Comparison of ENCODE assay signal across 11 cellular contexts in the genomic region with DNA sequence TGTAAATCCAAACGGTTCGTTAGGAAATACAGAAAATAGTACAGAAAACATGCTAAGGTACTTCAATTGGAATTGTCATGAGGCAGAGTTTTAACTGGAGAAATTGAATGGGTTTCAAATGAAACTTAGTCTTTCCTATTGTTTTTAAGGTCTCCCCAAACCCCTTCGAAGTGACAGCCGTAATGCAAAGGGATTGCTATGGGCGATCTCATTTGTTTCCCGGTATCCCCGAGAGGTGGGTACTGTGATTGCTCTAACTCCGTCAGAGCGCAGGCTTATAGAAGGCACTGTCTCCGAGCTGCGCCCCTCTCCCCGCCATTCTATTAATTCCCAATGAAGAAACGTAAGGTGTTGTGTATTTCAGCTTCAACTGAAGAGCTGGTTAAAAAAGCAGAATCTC. TPM values are rescaled to one million over a fixed set of nuclear protein-coding genes. Genes with fewer than 3 reads are reported as not detected.
A peak's percentile ranks its signal among the peaks of the same experiment; 100 is the strongest.
DNase-seq lines count a peak whose midpoint lies in the region; ATAC-seq, FAIRE-seq and TF ChIP-seq lines count a peak whose summit lies in the region.
"Had no signal": no experiment of that assay in that cellular context is flagged by ENCODE, and none has a peak within 500 bp of the region (broad histone marks: within the 10 kb centered on the region; RNA-seq: fewer than 3 reads in every experiment).

No MANE protein-coding gene starts in this region.

- no peaks in the 10 kb centered on the region for H3K9me3 Mint-ChIP-seq in GM23338

- SMC1A ChIA-PET in GM12878 (lab: Charles Lee; ENCODE audit: uncharacterized antibody, unreplicated experiment) = interaction anchor here (1.5 kb wide), 1 partner anchor 35 kb away, joined by 5 read pairs; no protein-coding TSS in a partner anchor

- TF ChIP-seq POLR2A in GM12878 (IDR thresholded peaks at IDR 0.05; ENCODE audit: low read depth, low read length) = no peak

- peaks cover 45% of the 10 kb centered on the region for H3K27me3 Mint-ChIP-seq in GM23338 (ENCODE audit: insufficient read depth, low read depth, poor library complexity)

- ATAC-seq in GM23338 = no peak
- no peak for ATAC-seq in GM12878
- no peak for ATAC-seq in HG02759 (IDR thresholded peaks at IDR 0.05; ENCODE audit: unreplicated experiment)

- H3K4me1 ChIP-seq in GM23338 (ENCODE audit: insufficient read depth) (peaks cover 30% of the 10 kb centered on the region), GM12878 (ENCODE audit: control insufficient read depth, insufficient read depth, low read length) (no peaks in the 10 kb centered on the region), mononuclear cell (ENCODE audit: insufficient read depth, low read length) (peaks cover 37% of the 10 kb centered on the region), tibial artery (peaks cover 0 to 16% (median 13%) of the 10 kb centered on the region in 4 donors)

- H3K9me3 ChIP-seq in AG04450 (ENCODE audit: control insufficient read depth, insufficient read depth, low read length) = peaks cover 4% of the 10 kb centered on the region; the same call in 1 of the 2 replicates
- H3K9me3 ChIP-seq in GM12878 (replicated peaks; ENCODE audit: control insufficient read depth, insufficient read depth, low read length) = no peaks in the 10 kb centered on the region
- no peaks in the 10 kb centered on the region for H3K9me3 ChIP-seq in mononuclear cell (ENCODE audit: low read depth, low read length)
- H3K9me3 ChIP-seq in tibial artery = no peaks in the 10 kb centered on the region
- H3K9me3 ChIP-seq in MG63 = no peaks in the 10 kb centered on the region

- peak overlapping the region; percentile 63 for H3K4me3 ChIP-seq in AG04450 (ENCODE audit: low read depth, low read length)
- peak overlapping the region; percentile 82 for H3K4me3 ChIP-seq in GM23338
- H3K4me3 ChIP-seq in GM12878 = peak overlapping the region; percentile 54; the same call in 1 of the 2 replicates
- H3K4me3 ChIP-seq in mononuclear cell (ENCODE audit: low read length) = peak overlapping the region; percentile 35
- no peak overlapping the region for H3K4me3 ChIP-seq in tibial artery
- H3K4me3 ChIP-seq in MG63 = no peak overlapping the region

- TF ChIP-seq EP300 in GM12878 (IDR thresholded peaks at IDR 0.05; ENCODE audit: borderline replicate concordance in 1 of 2, control insufficient read depth in 1 of 2, low read depth in 2 of 2, low read length in 2 of 2) = no peak

- H3K4me2 ChIP-seq in GM23338 (peak overlapping the region; percentile 79), GM12878 (ENCODE audit: control insufficient read depth, insufficient read depth) (peak overlapping the region; percentile 29)

- FAIRE-seq in GM12878 (lab: Jason Lieb, UNC) = no peak

- H4K20me1 ChIP-seq in GM23338 (replicated peaks; ENCODE audit: insufficient read depth) (no peaks in the 10 kb centered on the region; the same call in none of the 2 replicates), GM12878 (ENCODE audit: control insufficient read depth, insufficient read depth) (no peaks in the 10 kb centered on the region)

- 29% methylated on average over 13 of the region's 13 CpGs for WGBS in GM12878 (ENCODE audit: insufficient coverage, insufficient replicate concordance, low lambda C conversion rate, missing lambda C conversion rate)

- no peaks in the 10 kb centered on the region for H3K36me3 Mint-ChIP-seq in GM23338 (ENCODE audit: low read depth)

- no peak overlapping the region for H2AFZ ChIP-seq in GM23338
- H2AFZ ChIP-seq in GM12878 (ENCODE audit: control insufficient read depth, low read depth, low read length) = peak overlapping the region; percentile 34

- TF ChIP-seq CTCF in AG04450 (IDR thresholded peaks at IDR 0.05; ENCODE audit: low read depth, low read length) (no peak), GM23338 (conservative IDR thresholded peaks at IDR 0.05; ENCODE audit: low read depth in 2 of 2) (no peak), GM12878 (IDR thresholded peaks at IDR 0.05 in 2 of 3, conservative IDR thresholded peaks at IDR 0.05 in 1 of 3; ENCODE audit: control insufficient read depth in 2 of 3, extremely low read depth in 1 of 3, insufficient read depth in 1 of 3, low read depth in 3 of 3, low read length in 3 of 3) (no peak), tibial artery (IDR thresholded peaks at IDR 0.05) (no peak)

- no TSS peak for BruUV-seq in GM12878 (replicated peaks; lab: Mats Ljungman, UMichigan)

- no peak for DNase-seq in AG04450 (ENCODE audit: low read depth, low spot score)
- DNase-seq in GM23338 (ENCODE audit: low spot score) = peak; percentile 28
- DNase-seq in GM12878 (ENCODE audit: low read depth, low spot score) = no peak
- no peak for DNase-seq in tibial artery
- no peak for DNase-seq in NCI-H1694 treated with DMSO at 0.1 percent for 48 hours (lab: John Stamatoyannopoulos, UW)
- DNase-seq in MG63 = no peak
- DNase-seq: GF-D8, T1000 had no signal

- H3K27ac ChIP-seq in AG04450 (ENCODE audit: low read depth, low read length) (no peak overlapping the region), GM23338 (ENCODE audit: low read depth) (no peak overlapping the region), GM12878 (ENCODE audit: control insufficient read depth, insufficient read depth) (0 out of 2 replicates have a peak overlapping the region, but pooled peaks have one; percentile 15), tibial artery (no peak overlapping the region)

- in situ Hi-C loops in GM12878 (cut with MboI) = no loop called here

- no peak for TF ChIP-seq RAD21 in GM12878 (IDR thresholded peaks at IDR 0.05; ENCODE audit: insufficient read depth, low read depth, low read length)

- H3K4me1 Mint-ChIP-seq in GM23338 = peaks cover 22% of the 10 kb centered on the region

- RAD21 ChIA-PET in GM12878 (lab: Charles Lee; ENCODE audit: unreplicated experiment) = no interaction called here

- H3K27me3 ChIP-seq in AG04450 (ENCODE audit: control insufficient read depth, insufficient read depth, low read length) (peaks cover 37% of the 10 kb centered on the region), GM23338 (ENCODE audit: insufficient read depth) (peaks cover 93% of the 10 kb centered on the region), GM12878 (replicated peaks in 1 of 2; ENCODE audit: control insufficient read depth in 2 of 2, insufficient read depth in 2 of 2, low read length in 1 of 2) (no peaks in the 10 kb centered on the region; a peak in 2 of 4 replicates), mononuclear cell (ENCODE audit: insufficient read depth, low read length) (peaks cover 84% of the 10 kb centered on the region), tibial artery (peaks cover 3 to 98% of the 10 kb centered on the region in 2 donors), MG63 (peaks cover 31% of the 10 kb centered on the region)

- H3K27ac Mint-ChIP-seq in GM23338 = peak overlapping the region; percentile 66; the same call in 1 of the 2 replicates

- intact Hi-C loops in GM12878 (cut with micrococcal nuclease; ENCODE audit: unreplicated experiment) (no loop called here), tibial artery (cut with DNase I; ENCODE audit: low total_unique reads) (no loop called here)

- CTCF ChIA-PET in AG04450 (lab: Charles Lee) (interaction anchor here (0.9 to 1.5 kb wide), 3 partner anchors 8 to 251 kb away, joined by 3 to 4 read pairs (median 3); no protein-coding TSS in a partner anchor), GM12878 (lab: Yijun Ruan, JAX) (no interaction called here)

- H3K79me2 ChIP-seq in GM23338 (replicated peaks; ENCODE audit: insufficient read depth) = no peaks in the 10 kb centered on the region
- H3K79me2 ChIP-seq in GM12878 (ENCODE audit: control insufficient read depth, insufficient read depth, low read length) = 0 out of 2 replicates have a peak, but pooled peaks cover 2% of the 10 kb centered on the region

- no peaks in the 10 kb centered on the region for H3K36me3 ChIP-seq in GM23338 (ENCODE audit: insufficient read depth)
- no peaks in the 10 kb centered on the region for H3K36me3 ChIP-seq in GM12878 (ENCODE audit: control insufficient read depth in 2 of 2, insufficient read depth in 2 of 2, low read length in 1 of 2)
- no peaks in the 10 kb centered on the region for H3K36me3 ChIP-seq in tibial artery
- H3K36me3 ChIP-seq in MG63 = no peaks in the 10 kb centered on the region

- H3K9ac ChIP-seq in GM12878 (ENCODE audit: control insufficient read depth, insufficient read depth, low read length) = 0 out of 2 replicates have a peak overlapping the region, but pooled peaks have one; percentile 4

- H3K9me2 ChIP-seq in GM23338 (ENCODE audit: insufficient read depth) = no peaks in the 10 kb centered on the region

- H3F3A ChIP-seq in GM23338 (replicated peaks; ENCODE audit: low read depth) = 0 out of 2 replicates have a peak, but pooled peaks cover 11% of the 10 kb centered on the region

- POLR2A ChIA-PET in AG04450 (lab: Yijun Ruan, JAX) = no interaction called here
- POLR2A ChIA-PET in GM12878 (lab: Charles Lee) = no interaction called here

- H3K4me3 Mint-ChIP-seq in GM23338 = peak overlapping the region; percentile 86

RNA-seq across cellular contexts. Expression of gene RNF187, which starts 22.0 kb away (rescaled TPM):
- polyA plus RNA-seq in AG04450 (2011; rRNA removed) (77.5 and 84.0 TPM in 2 replicates), GM23338 (2016; fragmentation: Nextera tagmentation; extraction: Ambion mirVana) (24.8 and 28.7 TPM in 2 replicates), GM12878 (2011; rRNA removed) (48.3 and 60.6 TPM in 2 replicates), GM12878 (2014; fragmentation: Illumina TruSeq; extraction: Trizol) (15.3 and 37.7 TPM in 2 replicates), GM12878 (2014; fragmentation: Nextera tagmentation; extraction: Ambion mirVana) (1 to 10 TPM; 2.6 to 9.7 TPM), GM12878 (2014; rRNA removed) (41.9 and 45.3 TPM in 2 replicates), GM12878 (2016; fragmentation: Nextera tagmentation; extraction: Ambion mirVana) (10 to 100 TPM in 1 of 2 experiments, 1 to 10 TPM in 1; 9.9 to 14.5 TPM)
- 61.3 and 65.6 TPM in 2 replicates for polyA minus RNA-seq in AG04450 (2011; rRNA and poly(A)+ RNA removed)
- 55.3 and 59.3 TPM in 2 replicates for total RNA-seq in GM23338 (2014; rRNA removed; shearing (Covaris generic))
- total RNA-seq in GM12878 (2013; cell fraction: nucleolus; rRNA removed) = 14.5 and 16.0 TPM in 2 replicates
- total RNA-seq in GM12878 (2014; rRNA removed) (27.1 and 40.0 TPM in 2 replicates), GM12878 (2014; rRNA removed; fragmentation: Illumina TruSeq; extraction: Trizol) (30.5 and 31.8 TPM in 2 replicates), GM12878 (2021) (116 and 125 TPM in 2 replicates), mononuclear cell (13.7 TPM)
- 21.0 TPM for polyA plus RNA-seq in GM12878 (2011; ENCODE audit: low read depth)
- 75.9 and 79.5 TPM in 2 replicates for polyA plus RNA-seq in GM12878 (2011; cell fraction: cytosol; rRNA removed)
- 44.3 and 49.0 TPM in 2 replicates for polyA plus RNA-seq in GM12878 (2011; cell fraction: nucleus; rRNA removed)
- 53.3 and 70.1 TPM in 2 replicates for polyA plus RNA-seq in GM12878 (2012)
- polyA minus RNA-seq in GM12878 (2011; rRNA and poly(A)+ RNA removed) = 36.0 and 60.5 TPM in 2 replicates
- 27.3 and 34.6 TPM in 2 replicates for polyA minus RNA-seq in GM12878 (2011; cell fraction: cytosol; rRNA and poly(A)+ RNA removed)
- polyA minus RNA-seq in GM12878 (2011; cell fraction: nucleus; rRNA and poly(A)+ RNA removed) = 9.1 and 16.1 TPM in 2 replicates
- 68.1 and 133 TPM in 2 replicates for total RNA-seq in MG63 (2014; rRNA removed; shearing (Covaris generic); ENCODE audit: low replicate concordance)

RNA-seq across cellular contexts. Expression of gene TRIM17, which starts 48.5 kb away (rescaled TPM):
- polyA plus RNA-seq in AG04450 (2011; rRNA removed) (0.16 and 0.27 TPM in 2 replicates), GM23338 (2016; fragmentation: Nextera tagmentation; extraction: Ambion mirVana) (0.86 and 1.4 TPM in 2 replicates), GM12878 (2011; rRNA removed) (not detected in 2 replicates), GM12878 (2014; fragmentation: Illumina TruSeq; extraction: Trizol) (not detected in 2 replicates), GM12878 (2014; fragmentation: Nextera tagmentation; extraction: Ambion mirVana) (not detected), GM12878 (2014; rRNA removed) (not detected in 2 replicates), GM12878 (2016; fragmentation: Nextera tagmentation; extraction: Ambion mirVana) (under 1 TPM; 0.16 to 0.32 TPM)
- 0.52 and 0.92 TPM in 2 replicates for polyA minus RNA-seq in AG04450 (2011; rRNA and poly(A)+ RNA removed)
- 1.1 and 1.4 TPM in 2 replicates for total RNA-seq in GM23338 (2014; rRNA removed; shearing (Covaris generic))
- not detected in 2 replicates for total RNA-seq in GM12878 (2013; cell fraction: nucleolus; rRNA removed)
- total RNA-seq in GM12878 (2014; rRNA removed) (0.11 TPM in 1 of 2 replicates, not detected in the other), GM12878 (2014; rRNA removed; fragmentation: Illumina TruSeq; extraction: Trizol) (not detected in 2 replicates), GM12878 (2021) (not detected in 2 replicates), mononuclear cell (0.42 TPM)
- 0.17 TPM for polyA plus RNA-seq in GM12878 (2011; ENCODE audit: low read depth)
- not detected in 2 replicates for polyA plus RNA-seq in GM12878 (2011; cell fraction: cytosol; rRNA removed)
- not detected in 2 replicates for polyA plus RNA-seq in GM12878 (2011; cell fraction: nucleus; rRNA removed)
- polyA plus RNA-seq in GM12878 (2012) = 0.37 and 0.39 TPM in 2 replicates
- not detected in 2 replicates for polyA minus RNA-seq in GM12878 (2011; rRNA and poly(A)+ RNA removed)
- polyA minus RNA-seq in GM12878 (2011; cell fraction: cytosol; rRNA and poly(A)+ RNA removed) = not detected in 2 replicates
- polyA minus RNA-seq in GM12878 (2011; cell fraction: nucleus; rRNA and poly(A)+ RNA removed) = not detected in 2 replicates
- not detected in 2 replicates for total RNA-seq in MG63 (2014; rRNA removed; shearing (Covaris generic); ENCODE audit: low replicate concordance)
- total RNA-seq: NCI-H460 had no signal

RNA-seq across cellular contexts. Expression of gene TRIM11, which starts 58.5 kb away (rescaled TPM):
- polyA plus RNA-seq in AG04450 (2011; rRNA removed) (5.7 and 6.1 TPM in 2 replicates), GM23338 (2016; fragmentation: Nextera tagmentation; extraction: Ambion mirVana) (16.2 and 17.5 TPM in 2 replicates), GM12878 (2011; rRNA removed) (6.4 and 8.5 TPM in 2 replicates), GM12878 (2014; fragmentation: Illumina TruSeq; extraction: Trizol) (6.5 and 11.3 TPM in 2 replicates), GM12878 (2014; fragmentation: Nextera tagmentation; extraction: Ambion mirVana) (1 to 10 TPM; 1.3 to 3.0 TPM), GM12878 (2014; rRNA removed) (18.8 and 24.6 TPM in 2 replicates), GM12878 (2016; fragmentation: Nextera tagmentation; extraction: Ambion mirVana) (10 to 100 TPM; 12.9 to 15.0 TPM)
- polyA minus RNA-seq in AG04450 (2011; rRNA and poly(A)+ RNA removed) = 9.1 and 10.7 TPM in 2 replicates
- total RNA-seq in GM23338 (2014; rRNA removed; shearing (Covaris generic)) = 37.2 and 41.2 TPM in 2 replicates
- 55.6 and 58.1 TPM in 2 replicates for total RNA-seq in GM12878 (2013; cell fraction: nucleolus; rRNA removed)
- total RNA-seq in GM12878 (2014; rRNA removed) (16.5 and 17.3 TPM in 2 replicates), GM12878 (2014; rRNA removed; fragmentation: Illumina TruSeq; extraction: Trizol) (13.5 TPM in 2 replicates), GM12878 (2021) (32.5 and 33.7 TPM in 2 replicates), mononuclear cell (34.5 TPM)
- polyA plus RNA-seq in GM12878 (2011; ENCODE audit: low read depth) = 9.5 TPM
- 9.4 and 12.8 TPM in 2 replicates for polyA plus RNA-seq in GM12878 (2011; cell fraction: cytosol; rRNA removed)
- 43.2 and 61.8 TPM in 2 replicates for polyA plus RNA-seq in GM12878 (2011; cell fraction: nucleus; rRNA removed)
- 14.5 and 20.0 TPM in 2 replicates for polyA plus RNA-seq in GM12878 (2012)
- polyA minus RNA-seq in GM12878 (2011; rRNA and poly(A)+ RNA removed) = 17.0 and 31.3 TPM in 2 replicates
- 9.0 and 10.5 TPM in 2 replicates for polyA minus RNA-seq in GM12878 (2011; cell fraction: cytosol; rRNA and poly(A)+ RNA removed)
- polyA minus RNA-seq in GM12878 (2011; cell fraction: nucleus; rRNA and poly(A)+ RNA removed) = 20.8 and 36.9 TPM in 2 replicates
- 36.5 and 44.3 TPM in 2 replicates for total RNA-seq in MG63 (2014; rRNA removed; shearing (Covaris generic); ENCODE audit: low replicate concordance)

Comparison
In these comparisons a context has a peak if more than half of its experiments do, and no peak if none do; other contexts are left out.
1. H3K4me3 ChIP-seq: peak in AG04450 (single experiment), GM23338 (single experiment), GM12878 (single experiment) and mononuclear cell (single experiment); none in tibial artery (0 of 2) and MG63 (single experiment).